24 cellular contexts compared by ENCODE assay signal in the genomic region with DNA sequence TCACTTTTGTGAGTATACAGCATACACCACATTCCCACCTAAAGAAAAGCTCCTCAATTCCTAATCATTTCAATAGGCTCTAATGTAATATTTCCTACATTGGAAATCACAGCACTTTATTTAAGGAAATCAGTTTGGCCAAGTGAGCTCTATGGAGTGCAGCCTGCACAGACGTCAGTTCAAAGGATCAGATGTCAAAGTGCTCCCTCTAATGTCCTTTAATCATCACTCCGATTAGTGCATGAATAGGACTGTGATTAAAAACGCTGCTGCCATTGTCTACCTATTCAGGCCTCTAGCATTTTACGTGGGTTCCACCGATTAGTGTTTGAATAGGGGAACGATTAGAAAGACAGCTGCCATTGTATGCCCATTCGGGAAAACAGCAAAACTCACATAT. TPM values are rescaled to one million over a fixed set of nuclear protein-coding genes. Genes with fewer than 3 reads are reported as not detected.
DNase-seq lines count a peak whose midpoint lies in the region; ATAC-seq lines count a peak whose summit lies in the region.
"Had no signal": no experiment of that assay in that cellular context is flagged by ENCODE, and none has a peak within 500 bp of the region (broad histone marks: within the 10 kb centered on the region; RNA-seq: fewer than 3 reads in every experiment).

No MANE protein-coding gene starts in this region.

- no peak overlapping the region for H3K14ac ChIP-seq in neuronal stem cell (ENCODE audit: low read length)

- no peak overlapping the region for H2BK120ac ChIP-seq in neuronal stem cell (ENCODE audit: low read depth, low read length)

- H2BK12ac ChIP-seq in neuronal stem cell (ENCODE audit: low read length) = no peak overlapping the region

- H3K4me2 ChIP-seq in neuronal stem cell (ENCODE audit: insufficient read depth, low read length, poor library complexity, severe bottlenecking) = no peak overlapping the region
- H3K4me2 ChIP-seq: A549; BLaER1 treated with 17β-estradiol and CSF1 and Interleukin-3, amounts not matched to agents 10 nM and 100 nM had no signal

- H4K91ac ChIP-seq in neuronal stem cell (ENCODE audit: low read depth, low read length, poor library complexity) = no peak overlapping the region

- ATAC-seq in GM21360 (IDR thresholded peaks at IDR 0.05; ENCODE audit: unreplicated experiment) = no peak
- ATAC-seq: A549; gastroesophageal sphincter; left lobe of liver; stimulated activated effector memory CD8-positive, alpha-beta T cell treated with anti-CD3 and anti-CD28 coated beads, Interleukin-12 subunit alpha, Interleukin-12 subunit beta, amount 100 ng/mL, for 72 hours had no signal

- H3K23ac ChIP-seq in neuronal stem cell (ENCODE audit: low read depth, low read length, poor library complexity) = no peak overlapping the region

- H3K4me1 ChIP-seq in neuronal stem cell (ENCODE audit: control insufficient read depth in 2 of 2, insufficient read depth in 1 of 2, low read depth in 1 of 2, low read length in 2 of 2) = no peaks in the 10 kb centered on the region
- H3K4me1 ChIP-seq: A549; ascending aorta; BLaER1 treated with 17β-estradiol and CSF1 and Interleukin-3, amounts not matched to agents 10 nM and 100 nM; gastroesophageal sphincter had no signal

- no peak overlapping the region for H3K27ac ChIP-seq in neuronal stem cell (replicated peaks; ENCODE audit: low read length)
- H3K27ac ChIP-seq: A549; ascending aorta; BLaER1 treated with 17β-estradiol and CSF1 and Interleukin-3, amounts not matched to agents 10 nM and 100 nM; gastroesophageal sphincter had no signal

- H3K9ac ChIP-seq in neuronal stem cell (ENCODE audit: low read depth, low read length, poor library complexity) = no peak overlapping the region
- H3K9ac ChIP-seq: BLaER1 treated with 17β-estradiol and CSF1 and Interleukin-3, amounts not matched to agents 10 nM and 100 nM had no signal

- no peaks in the 10 kb centered on the region for H3K79me1 ChIP-seq in neuronal stem cell (ENCODE audit: low read depth, low read length)

- H3K18ac ChIP-seq in neuronal stem cell (ENCODE audit: low read length) = no peak overlapping the region

- H3K4me3 ChIP-seq in neuronal stem cell (ENCODE audit: low read length in 2 of 2) = no peak overlapping the region
- H3K4me3 ChIP-seq in MG63 = no peak overlapping the region
- H3K4me3 ChIP-seq: A549; ascending aorta; BLaER1 treated with 17β-estradiol and CSF1 and Interleukin-3, amounts not matched to agents 10 nM and 100 nM; gastroesophageal sphincter had no signal

- H2BK5ac ChIP-seq in neuronal stem cell (ENCODE audit: low read length) = no peak overlapping the region

- no peak overlapping the region for H4K8ac ChIP-seq in neuronal stem cell (ENCODE audit: low read depth, low read length)

- no peak overlapping the region for H3K4ac ChIP-seq in neuronal stem cell (ENCODE audit: low read length)

- H3K27me3 ChIP-seq in neuronal stem cell (ENCODE audit: control insufficient read depth in 3 of 3, insufficient read depth in 3 of 3, low read depth in 1 of 3, low read length in 3 of 3) = no peaks in the 10 kb centered on the region
- no peaks in the 10 kb centered on the region for H3K27me3 ChIP-seq in MG63
- H3K27me3 ChIP-seq: ascending aorta; BLaER1 treated with 17β-estradiol and CSF1 and Interleukin-3, amounts not matched to agents 10 nM and 100 nM; gastroesophageal sphincter had no signal

- H3K36me3 ChIP-seq in neuronal stem cell (replicated peaks in 1 of 2; ENCODE audit: control insufficient read depth in 2 of 2, insufficient read depth in 2 of 2, low read length in 2 of 2) (no peaks in the 10 kb centered on the region), MG63 (peaks cover 4% of the 10 kb centered on the region; the same call in 1 of the 2 replicates)
- H3K36me3 ChIP-seq: ascending aorta, gastroesophageal sphincter had no signal

- no peak overlapping the region for H2AK5ac ChIP-seq in neuronal stem cell (ENCODE audit: low read depth, low read length)

- DNase-seq in NCI-H2107 treated with DMSO at 0.1 percent for 48 hours (lab: John Stamatoyannopoulos, UW; ENCODE audit: unreplicated experiment) (peak; percentile 62), NCI-H2107 (lab: John Stamatoyannopoulos, UW) (no peak), NCI-H146 (lab: John Stamatoyannopoulos, UW) (peak; percentile 84), NCI-H748 treated with DMSO at 0.1 percent for 48 hours (lab: John Stamatoyannopoulos, UW) (peak; percentile 89), neuronal stem cell (ENCODE audit: low spot score) (peak; percentile 3), MG63 (no peak), NK-92 (lab: John Stamatoyannopoulos, UW; ENCODE audit: unreplicated experiment) (no peak)
- DNase-seq: activated CD4-positive, alpha-beta memory T cell treated with anti-CD3 and anti-CD28 coated beads for 36 hours; activated naive CD8-positive, alpha-beta T cell treated with anti-CD3 and anti-CD28 coated beads for 36 hours; cortex of kidney; hypothalamus; MM.1S; naive B cell; NCI-H2029 treated with DMSO at 0.1 percent for 48 hours; NCI-H526 treated with DMSO at 0.1 percent for 48 hours; SIG-M5; substantia nigra had no signal

- no CpG with 5 or more reads among the region's 7 CpGs for WGBS in neuronal stem cell (ENCODE audit: extremely low coverage in 2 of 2, insufficient read length in 2 of 2, insufficient replicate concordance in 1 of 2), 2 donors

- H3K9me3 ChIP-seq in neuronal stem cell (replicated peaks in 1 of 2; ENCODE audit: control insufficient read depth in 2 of 2, insufficient read depth in 1 of 2, low read depth in 1 of 2, low read length in 2 of 2) = peaks cover 0 to 8% of the 10 kb centered on the region in 2 donors
- peaks cover 5% of the 10 kb centered on the region for H3K9me3 ChIP-seq in MG63
- H3K9me3 ChIP-seq: ascending aorta, gastroesophageal sphincter had no signal

- H2BK15ac ChIP-seq in neuronal stem cell (ENCODE audit: low read length) = no peak overlapping the region

- H2AFZ ChIP-seq in neuronal stem cell (ENCODE audit: low read length) = no peak overlapping the region

RNA-seq across cellular contexts. Expression of a gene that starts 50.3 kb away (rescaled TPM):
- polyA plus RNA-seq in neuronal stem cell (2013, experiment 1 of 2) = 0.50 TPM
- polyA plus RNA-seq in neuronal stem cell (2013, experiment 2 of 2) = 0.66 TPM
- 24.5 and 30.3 TPM in 2 replicates for total RNA-seq in MG63 (2014; rRNA removed; shearing (Covaris generic); ENCODE audit: low replicate concordance)

Comparison
In these comparisons a context has a peak if more than half of its experiments do, and no peak if none do; other contexts are left out.
1. DNase-seq: peak in NCI-H2107 treated with DMSO at 0.1 percent for 48 hours (single experiment), NCI-H146 (single experiment), NCI-H748 treated with DMSO at 0.1 percent for 48 hours (single experiment) and neuronal stem cell (single experiment); none in NCI-H2107 (single experiment), MG63 (single experiment) and NK-92 (single experiment).